ENCODE assay signal across 1 cellular context in genomic region chr1:197141556-197141955, GRCh38.
TF ChIP-seq lines count a peak whose summit lies in the region.

No MANE protein-coding gene starts in this region.

TF ChIP-seq in WTC11, 78 proteins besides CTCF, POLR2A, EP300 and RAD21:
- TF ChIP-seq CDX4 (CRISPR knock-in tag; IDR thresholded peaks at IDR 0.05; ENCODE audit: borderline replicate concordance): no peak
- TF ChIP-seq ZMAT4 (CRISPR knock-in tag; IDR thresholded peaks at IDR 0.05): no peak
- no peak for TF ChIP-seq ETV6 (CRISPR knock-in tag; IDR thresholded peaks at IDR 0.05)
- TF ChIP-seq E2F5 (CRISPR knock-in tag; IDR thresholded peaks at IDR 0.05): no peak
- TF ChIP-seq, protein P1, sequence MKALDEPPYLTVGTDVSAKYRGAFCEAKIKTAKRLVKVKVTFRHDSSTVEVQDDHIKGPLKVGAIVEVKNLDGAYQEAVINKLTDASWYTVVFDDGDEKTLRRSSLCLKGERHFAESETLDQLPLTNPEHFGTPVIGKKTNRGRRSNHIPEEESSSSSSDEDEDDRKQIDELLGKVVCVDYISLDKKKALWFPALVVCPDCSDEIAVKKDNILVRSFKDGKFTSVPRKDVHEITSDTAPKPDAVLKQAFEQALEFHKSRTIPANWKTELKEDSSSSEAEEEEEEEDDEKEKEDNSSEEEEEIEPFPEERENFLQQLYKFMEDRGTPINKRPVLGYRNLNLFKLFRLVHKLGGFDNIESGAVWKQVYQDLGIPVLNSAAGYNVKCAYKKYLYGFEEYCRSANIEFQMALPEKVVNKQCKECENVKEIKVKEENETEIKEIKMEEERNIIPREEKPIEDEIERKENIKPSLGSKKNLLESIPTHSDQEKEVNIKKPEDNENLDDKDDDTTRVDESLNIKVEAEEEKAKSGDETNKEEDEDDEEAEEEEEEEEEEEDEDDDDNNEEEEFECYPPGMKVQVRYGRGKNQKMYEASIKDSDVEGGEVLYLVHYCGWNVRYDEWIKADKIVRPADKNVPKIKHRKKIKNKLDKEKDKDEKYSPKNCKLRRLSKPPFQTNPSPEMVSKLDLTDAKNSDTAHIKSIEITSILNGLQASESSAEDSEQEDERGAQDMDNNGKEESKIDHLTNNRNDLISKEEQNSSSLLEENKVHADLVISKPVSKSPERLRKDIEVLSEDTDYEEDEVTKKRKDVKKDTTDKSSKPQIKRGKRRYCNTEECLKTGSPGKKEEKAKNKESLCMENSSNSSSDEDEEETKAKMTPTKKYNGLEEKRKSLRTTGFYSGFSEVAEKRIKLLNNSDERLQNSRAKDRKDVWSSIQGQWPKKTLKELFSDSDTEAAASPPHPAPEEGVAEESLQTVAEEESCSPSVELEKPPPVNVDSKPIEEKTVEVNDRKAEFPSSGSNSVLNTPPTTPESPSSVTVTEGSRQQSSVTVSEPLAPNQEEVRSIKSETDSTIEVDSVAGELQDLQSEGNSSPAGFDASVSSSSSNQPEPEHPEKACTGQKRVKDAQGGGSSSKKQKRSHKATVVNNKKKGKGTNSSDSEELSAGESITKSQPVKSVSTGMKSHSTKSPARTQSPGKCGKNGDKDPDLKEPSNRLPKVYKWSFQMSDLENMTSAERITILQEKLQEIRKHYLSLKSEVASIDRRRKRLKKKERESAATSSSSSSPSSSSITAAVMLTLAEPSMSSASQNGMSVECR (CRISPR knock-in tag; IDR thresholded peaks at IDR 0.05; ENCODE audit: borderline replicate concordance): no peak
- TF ChIP-seq, protein P2, sequence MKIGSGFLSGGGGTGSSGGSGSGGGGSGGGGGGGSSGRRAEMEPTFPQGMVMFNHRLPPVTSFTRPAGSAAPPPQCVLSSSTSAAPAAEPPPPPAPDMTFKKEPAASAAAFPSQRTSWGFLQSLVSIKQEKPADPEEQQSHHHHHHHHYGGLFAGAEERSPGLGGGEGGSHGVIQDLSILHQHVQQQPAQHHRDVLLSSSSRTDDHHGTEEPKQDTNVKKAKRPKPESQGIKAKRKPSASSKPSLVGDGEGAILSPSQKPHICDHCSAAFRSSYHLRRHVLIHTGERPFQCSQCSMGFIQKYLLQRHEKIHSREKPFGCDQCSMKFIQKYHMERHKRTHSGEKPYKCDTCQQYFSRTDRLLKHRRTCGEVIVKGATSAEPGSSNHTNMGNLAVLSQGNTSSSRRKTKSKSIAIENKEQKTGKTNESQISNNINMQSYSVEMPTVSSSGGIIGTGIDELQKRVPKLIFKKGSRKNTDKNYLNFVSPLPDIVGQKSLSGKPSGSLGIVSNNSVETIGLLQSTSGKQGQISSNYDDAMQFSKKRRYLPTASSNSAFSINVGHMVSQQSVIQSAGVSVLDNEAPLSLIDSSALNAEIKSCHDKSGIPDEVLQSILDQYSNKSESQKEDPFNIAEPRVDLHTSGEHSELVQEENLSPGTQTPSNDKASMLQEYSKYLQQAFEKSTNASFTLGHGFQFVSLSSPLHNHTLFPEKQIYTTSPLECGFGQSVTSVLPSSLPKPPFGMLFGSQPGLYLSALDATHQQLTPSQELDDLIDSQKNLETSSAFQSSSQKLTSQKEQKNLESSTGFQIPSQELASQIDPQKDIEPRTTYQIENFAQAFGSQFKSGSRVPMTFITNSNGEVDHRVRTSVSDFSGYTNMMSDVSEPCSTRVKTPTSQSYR (CRISPR knock-in tag; IDR thresholded peaks at IDR 0.05): no peak
- no peak for TF ChIP-seq AFF4 (CRISPR knock-in tag; IDR thresholded peaks at IDR 0.05; ENCODE audit: borderline replicate concordance)
- TF ChIP-seq, protein P3, sequence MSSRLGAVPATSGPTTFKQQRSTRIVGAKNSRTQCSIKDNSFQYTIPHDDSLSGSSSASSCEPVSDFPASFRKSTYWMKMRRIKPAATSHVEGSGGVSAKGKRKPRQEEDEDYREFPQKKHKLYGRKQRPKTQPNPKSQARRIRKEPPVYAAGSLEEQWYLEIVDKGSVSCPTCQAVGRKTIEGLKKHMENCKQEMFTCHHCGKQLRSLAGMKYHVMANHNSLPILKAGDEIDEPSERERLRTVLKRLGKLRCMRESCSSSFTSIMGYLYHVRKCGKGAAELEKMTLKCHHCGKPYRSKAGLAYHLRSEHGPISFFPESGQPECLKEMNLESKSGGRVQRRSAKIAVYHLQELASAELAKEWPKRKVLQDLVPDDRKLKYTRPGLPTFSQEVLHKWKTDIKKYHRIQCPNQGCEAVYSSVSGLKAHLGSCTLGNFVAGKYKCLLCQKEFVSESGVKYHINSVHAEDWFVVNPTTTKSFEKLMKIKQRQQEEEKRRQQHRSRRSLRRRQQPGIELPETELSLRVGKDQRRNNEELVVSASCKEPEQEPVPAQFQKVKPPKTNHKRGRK (CRISPR knock-in tag; IDR thresholded peaks at IDR 0.05; ENCODE audit: borderline replicate concordance): no peak
- TF ChIP-seq CREB1 (CRISPR knock-in tag; IDR thresholded peaks at IDR 0.05): no peak
- TF ChIP-seq SMAD3 (CRISPR knock-in tag; IDR thresholded peaks at IDR 0.05; ENCODE audit: borderline replicate concordance): no peak
- TF ChIP-seq EMX1 (CRISPR knock-in tag; IDR thresholded peaks at IDR 0.05): no peak
- no peak for TF ChIP-seq ZNF263 (CRISPR knock-in tag; IDR thresholded peaks at IDR 0.05; ENCODE audit: low read depth)
- no peak for TF ChIP-seq OVOL2 (CRISPR knock-in tag; IDR thresholded peaks at IDR 0.05; ENCODE audit: borderline replicate concordance)
- no peak for TF ChIP-seq ZNF423 (CRISPR knock-in tag; IDR thresholded peaks at IDR 0.05)
TF ChIP-seq in WTC11: peak in this region for 0.
